2 cellular contexts compared by ENCODE assay signal in genomic region chr9:36036253-36036779, GRCh38.
TF ChIP-seq lines count a peak whose summit lies in the region.

No MANE protein-coding gene starts in this region.

TF ChIP-seq in SK-N-SH, 30 proteins besides CTCF, POLR2A, EP300 and RAD21 (continued from another document):
- no peak for TF ChIP-seq PBX3 (IDR thresholded peaks at IDR 0.05)

TF ChIP-seq in SK-N-SH treated with all-trans-retinoic acid at 6 μM for 48 hours, 23 proteins besides CTCF, POLR2A, EP300 and RAD21 (continued from another document):
- TF ChIP-seq ESRRG (CRISPR knock-in tag; IDR thresholded peaks at IDR 0.05) = no peak
- no peak for TF ChIP-seq PATZ1 (CRISPR knock-in tag; IDR thresholded peaks at IDR 0.05; ENCODE audit: borderline replicate concordance)
- TF ChIP-seq GLIS3 (CRISPR knock-in tag; IDR thresholded peaks at IDR 0.05) = no peak
- no peak for TF ChIP-seq TCF4 (CRISPR knock-in tag; IDR thresholded peaks at IDR 0.05; ENCODE audit: borderline replicate concordance)
- no peak for TF ChIP-seq ZFP30 (CRISPR knock-in tag; IDR thresholded peaks at IDR 0.05)
- no peak for TF ChIP-seq ZNF565 (CRISPR knock-in tag; conservative IDR thresholded peaks at IDR 0.05; ENCODE audit: low read depth)
- TF ChIP-seq ZFP3 (CRISPR knock-in tag; IDR thresholded peaks at IDR 0.05) = no peak
- no peak for TF ChIP-seq BACH2 (CRISPR knock-in tag; IDR thresholded peaks at IDR 0.05; ENCODE audit: borderline replicate concordance)
- no peak for TF ChIP-seq TOX (CRISPR knock-in tag; IDR thresholded peaks at IDR 0.05; ENCODE audit: borderline replicate concordance)
